Comparison of ENCODE assay signal across 1 cellular context in genomic region chr4:16827762-16828724, GRCh38.
TF ChIP-seq lines count a peak whose summit lies in the region.

No MANE protein-coding gene starts in this region.

TF ChIP-seq in liver, 16 proteins besides CTCF, POLR2A, EP300 and RAD21 (continued from another document):
- peak in 1 of 2 donors; percentile 21 for TF ChIP-seq EGR1 (IDR thresholded peaks at IDR 0.05; ENCODE audit: low read depth in 2 of 2)
- TF ChIP-seq FOXA1 (IDR thresholded peaks at IDR 0.05), result peak; percentile 36
- TF ChIP-seq ZBTB33 (IDR thresholded peaks at IDR 0.05), result peak; percentile 62
- TF ChIP-seq REST (IDR thresholded peaks at IDR 0.05), result no peak
- TF ChIP-seq NR2F2 (IDR thresholded peaks at IDR 0.05), result peak; percentile 52
- no peak for TF ChIP-seq GABPA (IDR thresholded peaks at IDR 0.05 in 1 of 2, conservative IDR thresholded peaks at IDR 0.05 in 1 of 2)
- peak; percentile 39 for TF ChIP-seq MAX (IDR thresholded peaks at IDR 0.05)
- peak; percentile 47 for TF ChIP-seq YY1 (IDR thresholded peaks at IDR 0.05)
